ENCODE assay signal across 8 cellular contexts in the genomic region with DNA sequence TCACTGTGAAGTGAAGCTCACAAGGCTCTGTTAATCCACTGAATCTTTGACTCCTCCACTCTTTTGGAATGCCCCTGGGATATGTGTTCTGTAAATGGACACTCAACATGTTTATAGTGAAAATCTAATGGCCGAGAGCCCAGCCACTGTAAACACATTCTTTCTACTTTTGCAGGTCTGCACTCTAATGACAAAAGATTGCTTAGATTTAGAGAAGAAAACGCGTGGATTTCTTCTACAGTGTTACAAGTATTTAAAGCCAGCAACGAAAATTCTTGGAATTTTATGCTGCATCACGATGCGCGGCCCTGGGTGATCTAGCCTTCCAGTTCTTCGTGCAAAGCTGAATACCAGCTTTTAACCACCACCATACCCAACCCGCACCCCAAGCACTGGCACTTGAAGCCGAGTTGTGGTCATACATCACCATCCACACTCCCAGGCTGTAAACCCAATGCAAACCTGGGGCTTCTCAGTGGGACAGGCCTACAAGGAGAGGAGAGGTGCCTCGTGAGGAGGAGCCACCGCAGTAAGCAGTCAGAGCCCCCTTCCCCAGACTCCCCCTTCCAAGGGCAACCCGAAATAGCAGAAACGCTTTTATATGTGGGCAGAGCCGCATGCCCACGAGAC. TPM values are rescaled to one million over a fixed set of nuclear protein-coding genes. Genes with fewer than 3 reads are reported as not detected.
DNase-seq lines count a peak whose midpoint lies in the region; ATAC-seq lines count a peak whose summit lies in the region.

No MANE protein-coding gene starts in this region.

- peak overlapping the region; percentile 72 for H3K4me3 Mint-ChIP-seq in T-helper 2 cell treated with Interferon-gamma antibody and Interleukin-4, amounts not matched to agents 5 μg/mL and 100 μg/mL, for 36 hours
- H3K4me3 Mint-ChIP-seq in immature natural killer cell: peak overlapping the region; percentile 79 to 99 (median 97)

- DNase-seq in T-helper 2 cell treated with Interferon-gamma antibody and Interleukin-4, amounts not matched to agents 5 μg/mL and 100 μg/mL, for 36 hours (ENCODE audit: low spot score): no peak
- no peak for DNase-seq in T-helper 2 cell
- peak; percentile 2 for DNase-seq in activated T-helper 9 cell treated with anti-CD3 and anti-CD28 coated beads, Interleukin-2, amount 50 U/mL, for 16 hours (ENCODE audit: low read depth)
- DNase-seq in immature natural killer cell: no peak
- DNase-seq in CD1c-positive myeloid dendritic cell (ENCODE audit: extremely low spot score): no peak
- DNase-seq in activated CD4-positive, alpha-beta T cell treated with anti-CD3 and anti-CD28 coated beads for 4 hours: no peak

- no peak for ATAC-seq in GM19455 (IDR thresholded peaks at IDR 0.05; ENCODE audit: unreplicated experiment)

- peaks cover 46% of the 10 kb centered on the region for H3K27me3 Mint-ChIP-seq in T-helper 2 cell treated with Interferon-gamma antibody and Interleukin-4, amounts not matched to agents 5 μg/mL and 100 μg/mL, for 36 hours (ENCODE audit: low read depth)
- H3K27me3 Mint-ChIP-seq in immature natural killer cell (ENCODE audit: low read depth in 3 of 3): peaks cover 16 to 31% (median 17%) of the 10 kb centered on the region in 3 donors

- peaks cover 12% of the 10 kb centered on the region for H3K4me1 Mint-ChIP-seq in T-helper 2 cell treated with Interferon-gamma antibody and Interleukin-4, amounts not matched to agents 5 μg/mL and 100 μg/mL, for 36 hours (ENCODE audit: low read depth)
- H3K4me1 Mint-ChIP-seq in immature natural killer cell: peaks cover 11 to 14% of the 10 kb centered on the region in 2 donors

- peak overlapping the region; percentile 95 for H3K27ac ChIP-seq in temporal lobe (ENCODE audit: low read depth, low read length)

- H3K36me3 Mint-ChIP-seq in T-helper 2 cell treated with Interferon-gamma antibody and Interleukin-4, amounts not matched to agents 5 μg/mL and 100 μg/mL, for 36 hours (ENCODE audit: low read depth): no peaks in the 10 kb centered on the region
- no peaks in the 10 kb centered on the region for H3K36me3 Mint-ChIP-seq in immature natural killer cell

- peak overlapping the region; percentile 55 for H3K27ac Mint-ChIP-seq in T-helper 2 cell treated with Interferon-gamma antibody and Interleukin-4, amounts not matched to agents 5 μg/mL and 100 μg/mL, for 36 hours
- peak overlapping the region; percentile 79 to 95 (median 85) for H3K27ac Mint-ChIP-seq in immature natural killer cell

- no peaks in the 10 kb centered on the region for H3K9me3 Mint-ChIP-seq in T-helper 2 cell treated with Interferon-gamma antibody and Interleukin-4, amounts not matched to agents 5 μg/mL and 100 μg/mL, for 36 hours
- H3K9me3 Mint-ChIP-seq in immature natural killer cell: no peaks in the 10 kb centered on the region

RNA-seq across cellular contexts. Expression of a gene that starts 3.7 kb away (rescaled TPM):
- 10 to 100 TPM; 20.3 to 41.3 (median 36.4) TPM for polyA plus RNA-seq in immature natural killer cell
- 42.8 TPM for total RNA-seq in temporal lobe
